14 cellular contexts compared by ENCODE assay signal in genomic region chr1:22750671-22751016, GRCh38. TPM values are rescaled to one million over a fixed set of nuclear protein-coding genes. Genes with fewer than 3 reads are reported as not detected.
DNase-seq lines count a peak whose midpoint lies in the region; ATAC-seq lines count a peak whose summit lies in the region.
"Had no signal": no experiment of that assay in that cellular context is flagged by ENCODE, and none has a peak within 500 bp of the region (broad histone marks: within the 10 kb centered on the region; RNA-seq: fewer than 3 reads in every experiment).

No MANE protein-coding gene starts in this region.

- no peak overlapping the region for H3K9ac ChIP-seq in rectal smooth muscle tissue (ENCODE audit: low read length)

- H3K36me3 ChIP-seq in esophagus (ENCODE audit: control insufficient read depth in 2 of 2, insufficient read depth in 2 of 2, low read length in 1 of 2): no peaks in the 10 kb centered on the region
- no peaks in the 10 kb centered on the region for H3K36me3 ChIP-seq in rectal smooth muscle tissue (ENCODE audit: control insufficient read depth, insufficient read depth, low read length)

- H3K9me3 ChIP-seq in esophagus (ENCODE audit: control insufficient read depth in 2 of 2, insufficient read depth in 1 of 2, low read depth in 1 of 2, low read length in 1 of 2): no peaks in the 10 kb centered on the region

- DNase-seq in DMS53 (lab: John Stamatoyannopoulos, UW): peak; percentile 95
- peak; percentile 38 for DNase-seq in NCI-H226
- no peak for DNase-seq in NCI-H187 (lab: John Stamatoyannopoulos, UW)
- no peak for DNase-seq in cerebellar nuclear complex (lab: John Stamatoyannopoulos, UW)
- DNase-seq: activated CD8-positive, alpha-beta memory T cell treated with anti-CD3 and anti-CD28 coated beads for 24 hours; DMS 273 treated with DMSO at 0.1 percent for 48 hours; naive thymus-derived CD4-positive, alpha-beta T cell; NCI-H1436 treated with DMSO at 0.1 percent for 48 hours; SIG-M5; stimulated activated CD4-positive, alpha-beta T cell treated with anti-CD3 and anti-CD28 coated beads, Interleukin-4, amount 100 ng/mL, for 24 hours had no signal

- H3K4me1 ChIP-seq in esophagus (ENCODE audit: control insufficient read depth in 2 of 2, insufficient read depth in 2 of 2, low read length in 1 of 2) (peaks cover 0 to 12% of the 10 kb centered on the region in 2 donors), rectal smooth muscle tissue (ENCODE audit: control insufficient read depth, insufficient read depth, low read length) (peaks cover 7% of the 10 kb centered on the region)

- H3K27me3 ChIP-seq in esophagus (ENCODE audit: control insufficient read depth in 1 of 2, insufficient read depth in 2 of 2, low read length in 2 of 2) (no peaks in the 10 kb centered on the region), rectal smooth muscle tissue (ENCODE audit: control insufficient read depth, insufficient read depth, low read length) (no peaks in the 10 kb centered on the region)

- H3K4me3 ChIP-seq in esophagus (ENCODE audit: low read depth in 1 of 2, low read length in 2 of 2): no peak overlapping the region
- no peak overlapping the region for H3K4me3 ChIP-seq in rectal smooth muscle tissue (ENCODE audit: low read length)

- no peak for ATAC-seq in HG02642 (IDR thresholded peaks at IDR 0.05; ENCODE audit: poor library complexity, unreplicated experiment)
- no peak for ATAC-seq in HG03045 (IDR thresholded peaks at IDR 0.05; ENCODE audit: unreplicated experiment)

- 11 to 13% methylated on average over 1 of the region's 1 CpG for WGBS in esophagus, 2 donors

- peak overlapping the region; percentile 6 to 82 for H3K27ac ChIP-seq in esophagus (ENCODE audit: low read depth in 2 of 2, low read length in 1 of 2)
- H3K27ac ChIP-seq in rectal smooth muscle tissue (ENCODE audit: low read depth, low read length): peak overlapping the region; percentile 36

RNA-seq across cellular contexts. Expression of gene EPHB2, which starts 40.0 kb away (rescaled TPM):
- polyA plus RNA-seq in esophagus: under 1 TPM; 0.08 to 0.16 TPM
- polyA plus RNA-seq: naive thymus-derived CD4-positive, alpha-beta T cell had no signal

Comparison
In these comparisons a context has a peak if more than half of its experiments do, and no peak if none do; other contexts are left out.
1. DNase-seq: peak in DMS53 (single experiment) and NCI-H226 (single experiment); none in NCI-H187 (0 of 2) and cerebellar nuclear complex (0 of 2).